ENCODE assay signal across 25 cellular contexts in the genomic region with DNA sequence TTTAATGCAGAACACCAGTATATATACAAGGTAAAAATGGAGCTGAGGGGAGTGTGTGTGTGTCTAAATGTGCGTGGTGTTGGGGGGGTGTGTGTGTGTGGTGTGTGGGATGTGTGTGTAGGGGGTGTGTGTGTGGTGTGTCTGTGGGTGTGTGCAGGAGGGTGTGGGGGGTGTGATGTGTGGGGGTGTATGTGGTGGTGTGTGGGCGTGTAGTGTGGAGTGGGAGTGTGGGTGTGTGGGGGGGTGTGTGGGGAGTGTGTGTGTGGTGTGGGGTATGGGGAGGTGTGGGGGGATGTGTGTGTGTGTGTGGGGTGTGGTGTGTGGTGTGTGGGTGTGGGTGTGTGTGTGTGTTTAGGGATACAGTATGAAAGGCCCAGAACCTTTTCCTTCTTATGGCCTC.
"Had no signal": no experiment of that assay in that cellular context is flagged by ENCODE, and none has a peak within 500 bp of the region (broad histone marks: within the 10 kb centered on the region; RNA-seq: fewer than 3 reads in every experiment).

No MANE protein-coding gene starts in this region.

- H3K27ac Mint-ChIP-seq: activated naive CD4-positive, alpha-beta T cell treated with anti-CD3 and anti-CD28 coated beads, Interleukin-2, amount 50 U/mL, for 24 hours; activated T-helper 17 cell treated with anti-CD3 and anti-CD28 coated beads, Interleukin-2, amount 50 U/mL, for 72 hours; dendritic cell treated with granulocyte-macrophage colony-stimulating factor and Interleukin-4, amounts not matched to agents 40 ng/mL and 50 ng/mL, for 4 days; endodermal cell; T-helper 1 cell treated with Interleukin-12 subunit alpha and Interleukin-12 subunit beta and Interleukin-4 antibody, amounts not matched to agents 30 μg/mL and 1 μg/mL, for 36 hours had no signal

- H3K4me3 Mint-ChIP-seq: activated naive CD4-positive, alpha-beta T cell treated with anti-CD3 and anti-CD28 coated beads, Interleukin-2, amount 50 U/mL, for 24 hours; activated T-cell treated with anti-CD3 and anti-CD28 coated beads, Interleukin-2, amount 50 U/mL, for 4 hours; activated T-helper 17 cell treated with anti-CD3 and anti-CD28 coated beads, Interleukin-2, amount 50 U/mL, for 72 hours; central memory CD8-positive, alpha-beta T cell; dendritic cell treated with granulocyte-macrophage colony-stimulating factor and Interleukin-4, amounts not matched to agents 40 ng/mL and 50 ng/mL, for 4 days; endodermal cell; neural crest cell; T-helper 1 cell treated with Interleukin-12 subunit alpha and Interleukin-12 subunit beta and Interleukin-4 antibody, amounts not matched to agents 30 μg/mL and 1 μg/mL, for 36 hours had no signal

- H3K27me3 ChIP-seq: heart left ventricle, sigmoid colon, testis, transverse colon had no signal

- H2AFZ ChIP-seq: parathyroid adenoma had no signal

- FAIRE-seq: bronchial epithelial cell, small intestine had no signal

- H3K9ac ChIP-seq: parathyroid adenoma had no signal

- H3K9me3 Mint-ChIP-seq: activated naive CD4-positive, alpha-beta T cell treated with anti-CD3 and anti-CD28 coated beads, Interleukin-2, amount 50 U/mL, for 24 hours; activated T-cell treated with anti-CD3 and anti-CD28 coated beads, Interleukin-2, amount 50 U/mL, for 4 hours; activated T-helper 17 cell treated with anti-CD3 and anti-CD28 coated beads, Interleukin-2, amount 50 U/mL, for 72 hours; central memory CD8-positive, alpha-beta T cell; dendritic cell treated with granulocyte-macrophage colony-stimulating factor and Interleukin-4, amounts not matched to agents 40 ng/mL and 50 ng/mL, for 4 days; endodermal cell; naive thymus-derived CD8-positive, alpha-beta T cell; neural crest cell; T-helper 1 cell treated with Interleukin-12 subunit alpha and Interleukin-12 subunit beta and Interleukin-4 antibody, amounts not matched to agents 30 μg/mL and 1 μg/mL, for 36 hours had no signal

- H3K36me3 Mint-ChIP-seq: activated naive CD4-positive, alpha-beta T cell treated with anti-CD3 and anti-CD28 coated beads, Interleukin-2, amount 50 U/mL, for 24 hours; naive thymus-derived CD8-positive, alpha-beta T cell had no signal

- H3K36me3 ChIP-seq: heart left ventricle, sigmoid colon, transverse colon had no signal

- DNase-seq: activated CD4-positive, CD25-positive, alpha-beta regulatory T cell treated with anti-CD3 and anti-CD28 coated beads, Interleukin-2, amount 50 U/mL, for 72 hours; activated CD8-positive, alpha-beta memory T cell treated with anti-CD3 and anti-CD28 coated beads, Interleukin-2, amount 50 U/mL, for 48 hours; activated T-cell treated with anti-CD3 and anti-CD28 coated beads, Interleukin-2, amount 50 U/mL, for 4 hours; endodermal cell; foreskin fibroblast; heart left ventricle; hypothalamus; naive thymus-derived CD8-positive, alpha-beta T cell; occipital lobe; psoas muscle; sigmoid colon; small intestine; stimulated activated CD4-positive, alpha-beta T cell treated with anti-CD3 and anti-CD28 coated beads, Interleukin-1b, Interleukin-23, amount 100 ng/mL, for 48 hours; stimulated activated naive CD4-positive, alpha-beta T cell; testis; transverse colon had no signal

- H3K9me3 ChIP-seq: heart left ventricle, psoas muscle, sigmoid colon, testis, transverse colon had no signal

- H3K27ac ChIP-seq: heart left ventricle, parathyroid adenoma, psoas muscle, sigmoid colon, testis, transverse colon had no signal

- H3K4me3 ChIP-seq: heart left ventricle, psoas muscle, sigmoid colon, testis, transverse colon had no signal

- H3K79me2 ChIP-seq: parathyroid adenoma had no signal

- H3K4me1 ChIP-seq: parathyroid adenoma had no signal

- H3K4me1 Mint-ChIP-seq: neural crest cell had no signal

- ATAC-seq: activated T-cell treated with anti-CD3 and anti-CD28 coated beads, Interleukin-2, amount 50 U/mL, for 4 hours; activated T-helper 17 cell treated with anti-CD3 and anti-CD28 coated beads, Interleukin-2, amount 50 U/mL, for 72 hours; esophagus mucosa; heart left ventricle; naive thymus-derived CD8-positive, alpha-beta T cell; psoas muscle had no signal

- H3K27me3 Mint-ChIP-seq: activated naive CD4-positive, alpha-beta T cell treated with anti-CD3 and anti-CD28 coated beads, Interleukin-2, amount 50 U/mL, for 24 hours; activated T-helper 17 cell treated with anti-CD3 and anti-CD28 coated beads, Interleukin-2, amount 50 U/mL, for 72 hours; central memory CD8-positive, alpha-beta T cell; dendritic cell treated with granulocyte-macrophage colony-stimulating factor and Interleukin-4, amounts not matched to agents 40 ng/mL and 50 ng/mL, for 4 days; naive thymus-derived CD8-positive, alpha-beta T cell had no signal
